In genomic region chr4:127370495-127371069, GRCh38 we compare ENCODE assay signal across 14 cellular contexts.
DNase-seq lines count a peak whose midpoint lies in the region; ATAC-seq and TF ChIP-seq lines count a peak whose summit lies in the region.
"Had no signal": no experiment of that assay in that cellular context is flagged by ENCODE, and none has a peak within 500 bp of the region (broad histone marks: within the 10 kb centered on the region; RNA-seq: fewer than 3 reads in every experiment).

No MANE protein-coding gene starts in this region.

- no peak overlapping the region for H3K4me3 ChIP-seq in fibroblast of mammary gland (ENCODE audit: control insufficient read depth, low read depth, low read length)
- no peak overlapping the region for H3K4me3 ChIP-seq in ovary

- TF ChIP-seq EP300 in ovary (IDR thresholded peaks at IDR 0.05), result no peak

- H3K27ac ChIP-seq in ovary, result no peak overlapping the region

- BruUV-seq in Calu3 (replicated peaks; lab: Mats Ljungman, UMichigan), result no TSS peak

- DNase-seq in Calu3 (peak; percentile 34), NCI-H446 treated with DMSO at 0.1 percent for 48 hours (lab: John Stamatoyannopoulos, UW) (peak; percentile 86), fibroblast of mammary gland (ENCODE audit: low read depth) (peak; percentile 10), ovary (peak in 3 of 5 donors; percentile 16 to 28 (median 18)), osteocyte (ENCODE audit: extremely low spot score, unreplicated experiment) (no peak), kidney glomerular epithelial cell (lab: John Stamatoyannopoulos, UW) (no peak)
- no peak for DNase-seq in stimulated activated CD4-positive, alpha-beta T cell treated with anti-CD3 and anti-CD28 coated beads, Interleukin-2, amount 100 ng/mL, for 48 hours
- DNase-seq: activated CD8-positive, alpha-beta memory T cell treated with anti-CD3 and anti-CD28 coated beads, Interleukin-2, amount 10 ng/mL, durations not matched to agents 7 days and 5 days; activated naive CD8-positive, alpha-beta T cell treated with anti-CD3 and anti-CD28 coated beads, Interleukin-2, amount 10 ng/mL, durations not matched to agents 7 days and 5 days; KG1; mesendoderm; NCI-H1930; SHP77 had no signal

- H3K36me3 Mint-ChIP-seq in Calu3 (ENCODE audit: insufficient read depth, unreplicated experiment) (no peaks in the 10 kb centered on the region), osteocyte (ENCODE audit: unreplicated experiment) (no peaks in the 10 kb centered on the region)
- H3K36me3 Mint-ChIP-seq: activated CD8-positive, alpha-beta memory T cell treated with anti-CD3 and anti-CD28 coated beads, Interleukin-2, amount 10 ng/mL, durations not matched to agents 7 days and 5 days; activated naive CD8-positive, alpha-beta T cell treated with anti-CD3 and anti-CD28 coated beads, Interleukin-2, amount 10 ng/mL, durations not matched to agents 7 days and 5 days had no signal

- H3K9me3 Mint-ChIP-seq in Calu3 (ENCODE audit: low read depth, unreplicated experiment) (peaks cover 3% of the 10 kb centered on the region), osteocyte (ENCODE audit: unreplicated experiment) (peaks cover 13% of the 10 kb centered on the region)
- H3K9me3 Mint-ChIP-seq: activated naive CD8-positive, alpha-beta T cell treated with anti-CD3 and anti-CD28 coated beads, Interleukin-2, amount 10 ng/mL, durations not matched to agents 7 days and 5 days had no signal

- no peaks in the 10 kb centered on the region for H3K9me3 ChIP-seq in ovary

- peaks cover 1% of the 10 kb centered on the region for H3K4me1 ChIP-seq in ovary (ENCODE audit: insufficient read depth)

- CTCF ChIA-PET in Calu3 (lab: Charles Lee), result no interaction called here

- no peak overlapping the region for H3K27ac Mint-ChIP-seq in Calu3 (ENCODE audit: unreplicated experiment)
- no peak overlapping the region for H3K27ac Mint-ChIP-seq in osteocyte (ENCODE audit: unreplicated experiment)
- H3K27ac Mint-ChIP-seq: activated CD8-positive, alpha-beta memory T cell treated with anti-CD3 and anti-CD28 coated beads, Interleukin-2, amount 10 ng/mL, durations not matched to agents 7 days and 5 days; activated naive CD8-positive, alpha-beta T cell treated with anti-CD3 and anti-CD28 coated beads, Interleukin-2, amount 10 ng/mL, durations not matched to agents 7 days and 5 days had no signal

- intact Hi-C loops in Calu3 (cut with micrococcal nuclease; ENCODE audit: unreplicated experiment) (no loop called here), ovary (cut with DNase I) (no loop called here)

- H3K36me3 ChIP-seq in ovary, result no peaks in the 10 kb centered on the region

- no peak for TF ChIP-seq POLR2A in ovary (IDR thresholded peaks at IDR 0.05)

- H3K27me3 Mint-ChIP-seq in Calu3 (ENCODE audit: unreplicated experiment), result no peaks in the 10 kb centered on the region
- H3K27me3 Mint-ChIP-seq in osteocyte (ENCODE audit: unreplicated experiment), result no peaks in the 10 kb centered on the region
- H3K27me3 Mint-ChIP-seq: activated CD8-positive, alpha-beta memory T cell treated with anti-CD3 and anti-CD28 coated beads, Interleukin-2, amount 10 ng/mL, durations not matched to agents 7 days and 5 days; activated naive CD8-positive, alpha-beta T cell treated with anti-CD3 and anti-CD28 coated beads, Interleukin-2, amount 10 ng/mL, durations not matched to agents 7 days and 5 days had no signal

- no peaks in the 10 kb centered on the region for H3K27me3 ChIP-seq in ovary

- H3K4me1 Mint-ChIP-seq in Calu3 (ENCODE audit: low read depth, unreplicated experiment) (peaks cover 18% of the 10 kb centered on the region), osteocyte (ENCODE audit: unreplicated experiment) (peaks cover 11% of the 10 kb centered on the region)
- H3K4me1 Mint-ChIP-seq: activated CD8-positive, alpha-beta memory T cell treated with anti-CD3 and anti-CD28 coated beads, Interleukin-2, amount 10 ng/mL, durations not matched to agents 7 days and 5 days; activated naive CD8-positive, alpha-beta T cell treated with anti-CD3 and anti-CD28 coated beads, Interleukin-2, amount 10 ng/mL, durations not matched to agents 7 days and 5 days had no signal

- 12 to 35% (median 12%) methylated on average over 6 of the region's 6 CpGs for WGBS in ovary, 3 donors

- H3K4me3 Mint-ChIP-seq in Calu3 (ENCODE audit: low read depth, unreplicated experiment) (no peak overlapping the region), osteocyte (ENCODE audit: unreplicated experiment) (no peak overlapping the region)
- H3K4me3 Mint-ChIP-seq: activated CD8-positive, alpha-beta memory T cell treated with anti-CD3 and anti-CD28 coated beads, Interleukin-2, amount 10 ng/mL, durations not matched to agents 7 days and 5 days; activated naive CD8-positive, alpha-beta T cell treated with anti-CD3 and anti-CD28 coated beads, Interleukin-2, amount 10 ng/mL, durations not matched to agents 7 days and 5 days had no signal

- TF ChIP-seq CTCF in Calu3 (IDR thresholded peaks at IDR 0.05; ENCODE audit: unreplicated experiment), result no peak
- no peak for TF ChIP-seq CTCF in fibroblast of mammary gland (conservative IDR thresholded peaks at IDR 0.05; ENCODE audit: control insufficient read depth, insufficient read depth, low read depth, low read length)
- TF ChIP-seq CTCF in ovary (IDR thresholded peaks at IDR 0.05), result no peak
- no peak for TF ChIP-seq CTCF in osteocyte (IDR thresholded peaks at IDR 0.05)

- ATAC-seq in GM19452 (IDR thresholded peaks at IDR 0.05; ENCODE audit: unreplicated experiment), result no peak
- ATAC-seq: activated CD8-positive, alpha-beta memory T cell treated with anti-CD3 and anti-CD28 coated beads, Interleukin-2, amount 10 ng/mL, durations not matched to agents 7 days and 5 days had no signal

Comparison
In these comparisons a context has a peak if more than half of its experiments do, and no peak if none do; other contexts are left out.
1. DNase-seq: peak in Calu3 (single experiment), NCI-H446 treated with DMSO at 0.1 percent for 48 hours (single experiment), fibroblast of mammary gland (single experiment) and ovary (3 of 5); none in osteocyte (single experiment), kidney glomerular epithelial cell (single experiment) and stimulated activated CD4-positive, alpha-beta T cell treated with anti-CD3 and anti-CD28 coated beads, Interleukin-2, amount 100 ng/mL, for 48 hours (0 of 2).